ENCODE assay signal across 17 cellular contexts in genomic region chrX:112779139-112779538, GRCh38.
DNase-seq lines count a peak whose midpoint lies in the region; ATAC-seq and TF ChIP-seq lines count a peak whose summit lies in the region.
"Had no signal": no experiment of that assay in that cellular context is flagged by ENCODE, and none has a peak within 500 bp of the region (broad histone marks: within the 10 kb centered on the region; RNA-seq: fewer than 3 reads in every experiment).

No MANE protein-coding gene starts in this region.

- H3K36me3 ChIP-seq in HEK293 (ENCODE audit: control insufficient read depth in 2 of 2, insufficient read depth in 1 of 2, low read length in 2 of 2) = peaks cover 42 to 97% of the 10 kb centered on the region in 2 experiments
- H3K36me3 ChIP-seq in SJCRH30 = peaks cover 38% of the 10 kb centered on the region
- H3K36me3 ChIP-seq in trophoblast cell (ENCODE audit: control insufficient read depth in 1 of 2, insufficient read depth in 2 of 2, low read length in 2 of 2) = peaks cover 26 to 48% of the 10 kb centered on the region in 2 experiments
- H3K36me3 ChIP-seq in hepatocyte (replicated peaks; ENCODE audit: insufficient read depth, low read depth) = peaks cover 9% of the 10 kb centered on the region
- H3K36me3 ChIP-seq: BE2C had no signal

- no peak for ATAC-seq in GM21717 (IDR thresholded peaks at IDR 0.05; ENCODE audit: unreplicated experiment)

- H2BK120ac ChIP-seq in trophoblast cell (ENCODE audit: insufficient read depth, low read length, poor library complexity) = no peak overlapping the region

- H3K9me3 ChIP-seq in HEK293 (ENCODE audit: control insufficient read depth, insufficient read depth, low read depth, low read length) (no peaks in the 10 kb centered on the region), SJCRH30 (replicated peaks) (no peaks in the 10 kb centered on the region), trophoblast cell (ENCODE audit: insufficient read depth, low read depth, low read length) (no peaks in the 10 kb centered on the region), hepatocyte (ENCODE audit: low read depth) (no peaks in the 10 kb centered on the region)
- H3K9me3 ChIP-seq: BE2C, HAP-1 had no signal

- WGBS in trophoblast cell (ENCODE audit: extremely low coverage, insufficient coverage, insufficient read length) = no CpG with 5 or more reads among the region's 9 CpGs
- 95% methylated on average over 9 of the region's 9 CpGs for WGBS in hepatocyte (ENCODE audit: low lambda C conversion rate, missing lambda C conversion rate)

- CTCF ChIA-PET in HEK293 (lab: Yijun Ruan, JAX) = interaction anchor here (0.6 kb wide), 1 partner anchor 77 kb away, joined by 3 read pairs; no protein-coding TSS in a partner anchor

- H2AFZ ChIP-seq in trophoblast cell (ENCODE audit: insufficient read depth, low read length, poor library complexity) (no peak overlapping the region), hepatocyte (no peak overlapping the region)

- no peaks in the 10 kb centered on the region for H4K20me1 ChIP-seq in hepatocyte (ENCODE audit: insufficient read depth, poor library complexity, severe bottlenecking)

- no peak overlapping the region for H2AK5ac ChIP-seq in trophoblast cell (ENCODE audit: low read length)

- POLR2A ChIA-PET in HEK293 (lab: Yijun Ruan, JAX) = no interaction called here

- peak overlapping the region; percentile 26 for H4K12ac ChIP-seq in trophoblast cell (ENCODE audit: low read depth, low read length)

- no peak overlapping the region for H3K4ac ChIP-seq in trophoblast cell (ENCODE audit: low read depth, low read length)

- H2BK12ac ChIP-seq in trophoblast cell (ENCODE audit: low read length) = no peak overlapping the region

- no peak overlapping the region for H3K9ac ChIP-seq in trophoblast cell (ENCODE audit: low read length)

- H3K18ac ChIP-seq in trophoblast cell (ENCODE audit: low read length) = no peak overlapping the region

- no peaks in the 10 kb centered on the region for H3K4me1 ChIP-seq in HEK293 (ENCODE audit: control insufficient read depth, insufficient read depth, low read length)
- 0 out of 2 replicates have a peak, but pooled peaks cover 4% of the 10 kb centered on the region for H3K4me1 ChIP-seq in SJCRH30
- H3K4me1 ChIP-seq in trophoblast cell (ENCODE audit: control insufficient read depth in 1 of 2, insufficient read depth in 2 of 2, low read length in 2 of 2) = no peaks in the 10 kb centered on the region
- no peaks in the 10 kb centered on the region for H3K4me1 ChIP-seq in hepatocyte (ENCODE audit: insufficient read depth)
- H3K4me1 ChIP-seq: BE2C had no signal

- H3K14ac ChIP-seq in trophoblast cell (ENCODE audit: low read length) = no peak overlapping the region

- H3K4me2 ChIP-seq in trophoblast cell (ENCODE audit: low read length) (no peak overlapping the region), hepatocyte (no peak overlapping the region)

- H3K4me3 ChIP-seq in HEK293 (ENCODE audit: low read depth, low read length) (no peak overlapping the region), SJCRH30 (no peak overlapping the region), trophoblast cell (ENCODE audit: low read depth, low read length) (no peak overlapping the region), hepatocyte (no peak overlapping the region)
- H3K4me3 ChIP-seq: HAP-1 had no signal

- no peaks in the 10 kb centered on the region for H3K9me2 ChIP-seq in hepatocyte (replicated peaks; ENCODE audit: insufficient read depth)

- no peak overlapping the region for H3K23ac ChIP-seq in trophoblast cell (ENCODE audit: low read length)

- no peaks in the 10 kb centered on the region for H3K79me1 ChIP-seq in trophoblast cell (ENCODE audit: low read length)

- H3K27me3 ChIP-seq in SJCRH30 (no peaks in the 10 kb centered on the region), trophoblast cell (ENCODE audit: insufficient read depth, low read length) (no peaks in the 10 kb centered on the region), hepatocyte (no peaks in the 10 kb centered on the region)
- H3K27me3 ChIP-seq: BE2C had no signal

- H4K91ac ChIP-seq in trophoblast cell (ENCODE audit: low read depth, low read length) = no peak overlapping the region

- TF ChIP-seq CTCF in HEK293 (tag by site-specific recombination; IDR thresholded peaks at IDR 0.05) = no peak
- no peak for TF ChIP-seq CTCF in hepatocyte (IDR thresholded peaks at IDR 0.05; ENCODE audit: poor library complexity)

- DNase-seq in SJCRH30 (peak; percentile 42 to 54), trophoblast cell (no peak), GDM1 (lab: John Stamatoyannopoulos, UW) (no peak), hepatocyte (ENCODE audit: low spot score) (no peak)
- DNase-seq: ACHN; BE2C; C1 segment of cervical spinal cord; CD4-positive, CD25-positive, alpha-beta regulatory T cell; CD8-positive, alpha-beta memory T cell; COR-L47; DMS153; DMS79; GF-D8 had no signal

- H4K8ac ChIP-seq in trophoblast cell (ENCODE audit: low read depth, low read length) = no peak overlapping the region

- H3K79me2 ChIP-seq in trophoblast cell (ENCODE audit: control insufficient read depth, insufficient read depth, low read length, poor library complexity) (no peaks in the 10 kb centered on the region), hepatocyte (no peaks in the 10 kb centered on the region)

- H3K27ac ChIP-seq in HEK293 (ENCODE audit: extremely low read depth, low read depth, low read length) (no peak overlapping the region), SJCRH30 (peak overlapping the region; percentile 19; the same call in 1 of the 2 replicates), trophoblast cell (ENCODE audit: low read depth, low read length) (no peak overlapping the region), hepatocyte (no peak overlapping the region)
- H3K27ac ChIP-seq: HL-60 had no signal

- H2BK5ac ChIP-seq in trophoblast cell (ENCODE audit: low read depth, low read length, poor library complexity) = no peak overlapping the region

TF ChIP-seq in HEK293, 187 proteins besides CTCF, POLR2A, EP300 and RAD21:
- peak; percentile 56; the same call in 1 of the 2 replicates for TF ChIP-seq ZBTB6 (tag by site-specific recombination; IDR thresholded peaks at IDR 0.05)
- TF ChIP-seq ZNF2 (tag by site-specific recombination; IDR thresholded peaks at IDR 0.05) = no peak
- no peak for TF ChIP-seq ZNF701 (tag by site-specific recombination; IDR thresholded peaks at IDR 0.05)
- no peak for TF ChIP-seq ZNF26 (tag by site-specific recombination; IDR thresholded peaks at IDR 0.05)
- TF ChIP-seq ZNF626 (tag by site-specific recombination; IDR thresholded peaks at IDR 0.05) = no peak
- no peak for TF ChIP-seq OSR2 (tag by site-specific recombination; IDR thresholded peaks at IDR 0.05)

Comparison
In these comparisons a context has a peak if more than half of its experiments do, and no peak if none do; other contexts are left out.
1. DNase-seq: peak in SJCRH30 (2 of 2); none in trophoblast cell (0 of 2), GDM1 (single experiment) and hepatocyte (single experiment).